Comparison of ENCODE assay signal across 27 cellular contexts in genomic region chr2:56615750-56616149, GRCh38.
"Had no signal": no experiment of that assay in that cellular context is flagged by ENCODE, and none has a peak within 500 bp of the region (broad histone marks: within the 10 kb centered on the region; RNA-seq: fewer than 3 reads in every experiment).

No MANE protein-coding gene starts in this region.

- H3K27ac ChIP-seq: colonic mucosa, epithelial cell of prostate, gastrocnemius medialis, ovary, right atrium auricular region, suprapubic skin had no signal

- DNase-seq: colonic mucosa; effector CD8-positive, alpha-beta T cell; endodermal cell; foreskin fibroblast; gastrocnemius medialis; head of caudate nucleus; left ventricle myocardium superior; natural killer cell; nucleus accumbens; ovary; stimulated activated CD4-positive, alpha-beta T cell treated with anti-CD3 and anti-CD28 coated beads, Interleukin-12 subunit alpha, Interleukin-12 subunit beta, amount 100 ng/mL, for 4 hours; stimulated activated CD4-positive, alpha-beta T cell treated with anti-CD3 and anti-CD28 coated beads, Interleukin-1b, Interleukin-23, amount 100 ng/mL, for 48 hours; stimulated activated CD4-positive, alpha-beta T cell treated with anti-CD3 and anti-CD28 coated beads, Interleukin-4, amount 100 ng/mL, for 1 hour; stimulated activated CD8-positive, alpha-beta memory T cell treated with anti-CD3 and anti-CD28 coated beads, Interleukin-4, amount 100 ng/mL, for 48 hours; stimulated activated naive CD4-positive, alpha-beta T cell; stimulated activated naive CD8-positive, alpha-beta T cell treated with anti-CD3 and anti-CD28 coated beads, Interleukin-15, amount 100 ng/mL, for 72 hours; trophoblast cell had no signal

- H3K4me2 ChIP-seq: smooth muscle cell had no signal

- H3K9me3 ChIP-seq: colonic mucosa, gastrocnemius medialis, ovary, right atrium auricular region, suprapubic skin had no signal

- H3K4me1 Mint-ChIP-seq: memory B cell; natural killer cell; neural crest cell; stimulated activated naive CD8-positive, alpha-beta T cell treated with anti-CD3 and anti-CD28 coated beads, Interleukin-15, amount 100 ng/mL, for 72 hours had no signal

- H3K9me3 Mint-ChIP-seq: stimulated activated naive CD8-positive, alpha-beta T cell treated with anti-CD3 and anti-CD28 coated beads, Interleukin-15, amount 100 ng/mL, for 72 hours had no signal

- H3K36me3 Mint-ChIP-seq: memory B cell, natural killer cell had no signal

- H3K27ac Mint-ChIP-seq: dendritic cell treated with granulocyte-macrophage colony-stimulating factor and Interleukin-4, amounts not matched to agents 40 ng/mL and 50 ng/mL, for 4 days; endodermal cell; memory B cell; natural killer cell; stimulated activated naive CD8-positive, alpha-beta T cell treated with anti-CD3 and anti-CD28 coated beads, Interleukin-15, amount 100 ng/mL, for 72 hours had no signal

- H3K36me3 ChIP-seq: colonic mucosa, gastrocnemius medialis, ovary, right atrium auricular region, suprapubic skin had no signal

- H3K4me3 ChIP-seq: colonic mucosa, gastrocnemius medialis, lung, ovary, right atrium auricular region, smooth muscle cell, suprapubic skin had no signal

- H3K27me3 Mint-ChIP-seq: dendritic cell treated with granulocyte-macrophage colony-stimulating factor and Interleukin-4, amounts not matched to agents 40 ng/mL and 50 ng/mL, for 4 days; memory B cell; stimulated activated naive CD8-positive, alpha-beta T cell treated with anti-CD3 and anti-CD28 coated beads, Interleukin-15, amount 100 ng/mL, for 72 hours had no signal

- H3K4me1 ChIP-seq: colonic mucosa, gastrocnemius medialis, right atrium auricular region, suprapubic skin had no signal

- H3K4me3 Mint-ChIP-seq: dendritic cell treated with granulocyte-macrophage colony-stimulating factor and Interleukin-4, amounts not matched to agents 40 ng/mL and 50 ng/mL, for 4 days; endodermal cell; memory B cell; natural killer cell; neural crest cell; stimulated activated naive CD8-positive, alpha-beta T cell treated with anti-CD3 and anti-CD28 coated beads, Interleukin-15, amount 100 ng/mL, for 72 hours had no signal

- ATAC-seq: esophagus mucosa; gastrocnemius medialis; left ventricle myocardium superior; natural killer cell; sciatic nerve; stimulated activated naive CD8-positive, alpha-beta T cell treated with anti-CD3 and anti-CD28 coated beads, Interleukin-15, amount 100 ng/mL, for 72 hours had no signal

- H3K27me3 ChIP-seq: colonic mucosa, gastrocnemius medialis, ovary, right atrium auricular region, suprapubic skin had no signal
